In the genomic region with DNA sequence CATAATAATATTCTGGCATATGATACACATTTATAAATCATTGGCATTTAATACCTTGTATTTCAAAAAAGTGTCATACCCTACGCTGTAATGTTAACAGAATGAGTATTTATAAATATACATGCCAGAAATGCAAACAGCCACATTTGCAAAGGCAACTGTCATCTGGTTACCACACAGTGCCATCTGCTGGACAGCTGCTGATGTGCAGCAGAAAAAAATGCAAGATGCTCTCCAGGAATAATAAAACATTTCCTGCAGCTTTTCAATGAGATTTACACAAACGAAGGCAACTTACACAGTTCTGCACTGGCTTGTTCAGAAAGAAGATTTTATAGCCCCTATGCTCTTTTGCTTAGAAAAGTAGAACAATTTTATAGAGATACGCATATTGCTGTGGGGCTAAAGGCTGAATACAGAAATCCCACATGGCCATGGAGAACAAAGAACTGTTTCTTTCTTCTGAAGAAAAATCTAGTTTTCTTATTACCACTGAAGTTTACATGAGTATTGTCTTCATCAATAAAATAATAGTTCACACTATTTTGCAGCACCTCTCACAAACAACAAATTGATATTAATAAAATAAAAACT, we compare ENCODE assay signal across 8 cellular contexts.
DNase-seq lines count a peak whose midpoint lies in the region; ATAC-seq and TF ChIP-seq lines count a peak whose summit lies in the region.

No MANE protein-coding gene starts in this region.

- H3K9ac ChIP-seq in PC-3 (ENCODE audit: low read length): no peak overlapping the region

- H3K27me3 ChIP-seq in PC-3 (ENCODE audit: low read length): no peaks in the 10 kb centered on the region
- no peaks in the 10 kb centered on the region for H3K27me3 ChIP-seq in ovary

- CTCF ChIA-PET in PC-3 (lab: Charles Lee): no interaction called here

- 14 to 17% (median 14%) methylated on average over 3 of the region's 3 CpGs for WGBS in ovary, 3 donors

- no TSS peak for BruUV-seq in PC-3 (replicated peaks; lab: Mats Ljungman, UMichigan)

- no peak for TF ChIP-seq EP300 in ovary (IDR thresholded peaks at IDR 0.05)

- no peak overlapping the region for H3K27ac Mint-ChIP-seq in activated T-helper 2 cell treated with anti-CD3 and anti-CD28 coated beads, Interferon-gamma antibody, Interleukin-2, Interleukin-4, amounts not matched to agents 10 μg/mL and 5 μg/mL and 100 μg/mL, durations not matched to agents 14 hours and 24 hours and 36 hours
- no peak overlapping the region for H3K27ac Mint-ChIP-seq in type B pancreatic cell

- no peaks in the 10 kb centered on the region for H3K9me2 ChIP-seq in PC-3 (replicated peaks; ENCODE audit: low read length)

- peaks cover 9% of the 10 kb centered on the region for H3K4me1 ChIP-seq in PC-3 (ENCODE audit: insufficient read depth, low read length)
- H3K4me1 ChIP-seq in ovary (ENCODE audit: insufficient read depth): no peaks in the 10 kb centered on the region

- H3K27ac ChIP-seq in PC-3 (ENCODE audit: low read length) (no peak overlapping the region), ovary (no peak overlapping the region)

- H3K36me3 ChIP-seq in PC-3 (ENCODE audit: low read depth, low read length): no peaks in the 10 kb centered on the region
- no peaks in the 10 kb centered on the region for H3K36me3 ChIP-seq in ovary

- no peaks in the 10 kb centered on the region for H3K36me3 Mint-ChIP-seq in activated T-helper 2 cell treated with anti-CD3 and anti-CD28 coated beads, Interferon-gamma antibody, Interleukin-2, Interleukin-4, amounts not matched to agents 10 μg/mL and 5 μg/mL and 100 μg/mL, durations not matched to agents 14 hours and 24 hours and 36 hours (ENCODE audit: low read depth)
- no peaks in the 10 kb centered on the region for H3K36me3 Mint-ChIP-seq in type B pancreatic cell

- ATAC-seq in GM18858 (IDR thresholded peaks at IDR 0.05; ENCODE audit: unreplicated experiment) (peak; percentile 71), PC-3 (peak; percentile 35; the same call in 1 of the 2 replicates)

- peaks cover 17% of the 10 kb centered on the region for H3K27me3 Mint-ChIP-seq in activated T-helper 2 cell treated with anti-CD3 and anti-CD28 coated beads, Interferon-gamma antibody, Interleukin-2, Interleukin-4, amounts not matched to agents 10 μg/mL and 5 μg/mL and 100 μg/mL, durations not matched to agents 14 hours and 24 hours and 36 hours (ENCODE audit: low read depth)
- H3K27me3 Mint-ChIP-seq in type B pancreatic cell: no peaks in the 10 kb centered on the region

- no peak overlapping the region for H3K4me2 ChIP-seq in PC-3 (ENCODE audit: low read length)

- no peaks in the 10 kb centered on the region for H4K20me1 ChIP-seq in PC-3 (ENCODE audit: low read length)

- intact Hi-C loops in PC-3 (cut with micrococcal nuclease) (loop anchor here (1.0 to 5.0 kb wide), 3 partner anchors 144 to 206 kb away; no protein-coding TSS in a partner anchor), ovary (cut with DNase I) (loop anchor here in 1 of 4 donors (10.0 kb wide), 1 partner anchor 166 kb away; no protein-coding TSS in a partner anchor)
- intact Hi-C loops in activated T-helper 2 cell treated with anti-CD3 and anti-CD28 coated beads, Interferon-gamma antibody, Interleukin-2, Interleukin-4, amounts not matched to agents 10 μg/mL and 5 μg/mL and 100 μg/mL, durations not matched to agents 14 hours and 24 hours and 36 hours (cut with micrococcal nuclease): loop anchor here (2.0 kb wide), 1 partner anchor 172 kb away; no protein-coding TSS in a partner anchor

- no peaks in the 10 kb centered on the region for H3K79me2 ChIP-seq in PC-3 (ENCODE audit: low read length)

- H3K4me3 ChIP-seq in PC-3 (ENCODE audit: low read length) (no peak overlapping the region), ovary (no peak overlapping the region)

- H2AFZ ChIP-seq in PC-3 (ENCODE audit: low read length): no peak overlapping the region

- no peak for TF ChIP-seq POLR2A in ovary (IDR thresholded peaks at IDR 0.05)

- H3K9me3 ChIP-seq in PC-3 (ENCODE audit: low read length) (no peaks in the 10 kb centered on the region), ovary (no peaks in the 10 kb centered on the region)

- no peaks in the 10 kb centered on the region for H3K9me3 Mint-ChIP-seq in activated T-helper 2 cell treated with anti-CD3 and anti-CD28 coated beads, Interferon-gamma antibody, Interleukin-2, Interleukin-4, amounts not matched to agents 10 μg/mL and 5 μg/mL and 100 μg/mL, durations not matched to agents 14 hours and 24 hours and 36 hours
- no peaks in the 10 kb centered on the region for H3K9me3 Mint-ChIP-seq in type B pancreatic cell

- POLR2A ChIA-PET in PC-3 (lab: Charles Lee; ENCODE audit: unreplicated experiment): no interaction called here

- DNase-seq in AG08396 (ENCODE audit: low spot score) (peak; percentile 44), HT-29 (ENCODE audit: low spot score) (peak; percentile 67), PC-3 (peak; percentile 81), foreskin melanocyte (peak; percentile 84), ovary (peak; percentile 20 to 54 (median 36)), type B pancreatic cell (ENCODE audit: extremely low spot score, unreplicated experiment) (peak; percentile 71)
- peak; percentile 29 for DNase-seq in activated T-helper 2 cell treated with anti-CD3 and anti-CD28 coated beads, Interferon-gamma antibody, Interleukin-2, Interleukin-4, amounts not matched to agents 10 μg/mL and 5 μg/mL and 100 μg/mL, durations not matched to agents 14 hours and 24 hours and 36 hours (ENCODE audit: low spot score)

- H3F3A ChIP-seq in PC-3 (ENCODE audit: low read length, unreplicated experiment): no peaks in the 10 kb centered on the region

- no peak overlapping the region for H3K4me3 Mint-ChIP-seq in activated T-helper 2 cell treated with anti-CD3 and anti-CD28 coated beads, Interferon-gamma antibody, Interleukin-2, Interleukin-4, amounts not matched to agents 10 μg/mL and 5 μg/mL and 100 μg/mL, durations not matched to agents 14 hours and 24 hours and 36 hours (ENCODE audit: low read depth)
- H3K4me3 Mint-ChIP-seq in type B pancreatic cell: no peak overlapping the region

- peak; percentile 97 for TF ChIP-seq CTCF in PC-3 (conservative IDR thresholded peaks at IDR 0.05; ENCODE audit: low read depth, low read length)
- TF ChIP-seq CTCF in ovary (IDR thresholded peaks at IDR 0.05): peak; percentile 23 to 59 (median 50)
- peak; percentile 99 for TF ChIP-seq CTCF in type B pancreatic cell (conservative IDR thresholded peaks at IDR 0.05)

- H3K4me1 Mint-ChIP-seq in activated T-helper 2 cell treated with anti-CD3 and anti-CD28 coated beads, Interferon-gamma antibody, Interleukin-2, Interleukin-4, amounts not matched to agents 10 μg/mL and 5 μg/mL and 100 μg/mL, durations not matched to agents 14 hours and 24 hours and 36 hours (ENCODE audit: low read depth): no peaks in the 10 kb centered on the region
- peaks cover 6% of the 10 kb centered on the region for H3K4me1 Mint-ChIP-seq in type B pancreatic cell (ENCODE audit: unreplicated experiment)

Comparison
In these comparisons a context has a peak if more than half of its experiments do, and no peak if none do; other contexts are left out.
1. DNase-seq: peak in every context shown above with its lines; median percentile 84 in foreskin melanocyte; 81 in PC-3; 71 in type B pancreatic cell; 67 in HT-29; 44 in AG08396; 36 in ovary; 29 in activated T-helper 2 cell treated with anti-CD3 and anti-CD28 coated beads, Interferon-gamma antibody, Interleukin-2, Interleukin-4, amounts not matched to agents 10 μg/mL and 5 μg/mL and 100 μg/mL, durations not matched to agents 14 hours and 24 hours and 36 hours.